9 cellular contexts compared by ENCODE assay signal in genomic region chr12:4116251-4117111, GRCh38.
DNase-seq lines count a peak whose midpoint lies in the region; ATAC-seq, FAIRE-seq and TF ChIP-seq lines count a peak whose summit lies in the region.
"Had no signal": no experiment of that assay in that cellular context is flagged by ENCODE, and none has a peak within 500 bp of the region (broad histone marks: within the 10 kb centered on the region; RNA-seq: fewer than 3 reads in every experiment).

No MANE protein-coding gene starts in this region.

- H3K36me3 ChIP-seq in Peyer's patch: no peaks in the 10 kb centered on the region
- H3K36me3 ChIP-seq in aorta (ENCODE audit: control insufficient read depth in 1 of 2, insufficient read depth in 2 of 2, low read length in 1 of 2): no peaks in the 10 kb centered on the region

- H3K9me3 ChIP-seq in Peyer's patch: no peaks in the 10 kb centered on the region
- H3K9me3 ChIP-seq in aorta (ENCODE audit: control insufficient read depth, low read length): no peaks in the 10 kb centered on the region

- H3K4me3 Mint-ChIP-seq in effector memory CD8-positive, alpha-beta T cell: peak overlapping the region in 1 of 2 donors; percentile 52

- TF ChIP-seq POLR2A in GM12892 (IDR thresholded peaks at IDR 0.05; ENCODE audit: low read depth, low read length) (no peak), Peyer's patch (IDR thresholded peaks at IDR 0.05) (no peak)

- WGBS in aorta, 2 donors: 52 to 57% methylated on average over 12 of the region's 12 CpGs

- peak overlapping the region in 2 of 4 donors; percentile 6 to 74 for H3K27ac ChIP-seq in Peyer's patch
- H3K27ac ChIP-seq in aorta (ENCODE audit: low read depth in 1 of 2, low read length in 2 of 2): no peak overlapping the region

- H3K27me3 Mint-ChIP-seq in effector memory CD8-positive, alpha-beta T cell: peaks cover 8 to 40% of the 10 kb centered on the region in 2 donors

- no peak for TF ChIP-seq CTCF in Peyer's patch (IDR thresholded peaks at IDR 0.05)

- H3K4me1 Mint-ChIP-seq in effector memory CD8-positive, alpha-beta T cell (ENCODE audit: low read depth in 2 of 2): peaks cover 30 to 31% of the 10 kb centered on the region in 2 donors

- FAIRE-seq in GM12892 (lab: Jason Lieb, UNC): peak; percentile 70

- peaks cover 8% of the 10 kb centered on the region for H3K36me3 Mint-ChIP-seq in effector memory CD8-positive, alpha-beta T cell (ENCODE audit: insufficient read depth)

- intact Hi-C loops in sciatic nerve (cut with DNase I) (no loop called here), aorta (cut with DNase I) (no loop called here)

- no peaks in the 10 kb centered on the region for H3K9me3 Mint-ChIP-seq in effector memory CD8-positive, alpha-beta T cell

- H3K4me1 ChIP-seq in Peyer's patch (peaks cover 0 to 35% (median 20%) of the 10 kb centered on the region in 4 donors), aorta (ENCODE audit: control insufficient read depth in 1 of 2, insufficient read depth in 2 of 2, low read length in 2 of 2) (no peaks in the 10 kb centered on the region)

- H3K4me3 ChIP-seq in Peyer's patch: no peak overlapping the region
- no peak overlapping the region for H3K4me3 ChIP-seq in aorta (ENCODE audit: low read length in 2 of 2)

- peak; percentile 31 for ATAC-seq in sciatic nerve
- no peak for ATAC-seq in HG02678 (IDR thresholded peaks at IDR 0.05; ENCODE audit: unreplicated experiment)
- no peak for ATAC-seq in GM18520 (IDR thresholded peaks at IDR 0.05; ENCODE audit: unreplicated experiment)
- ATAC-seq in effector memory CD8-positive, alpha-beta T cell (replicated peaks): no peak
- ATAC-seq in aorta (ENCODE audit: low FRiP score): no peak

- H3K27me3 ChIP-seq in Peyer's patch: no peaks in the 10 kb centered on the region
- peaks cover 0 to 1% of the 10 kb centered on the region in 2 donors for H3K27me3 ChIP-seq in aorta (ENCODE audit: control insufficient read depth in 1 of 2, insufficient read depth in 2 of 2, low read length in 1 of 2)

- no peak for DNase-seq in GM12892 (ENCODE audit: insufficient read length)
- peak in 2 of 3 donors; percentile 63 to 65 for DNase-seq in Peyer's patch
- DNase-seq in fibroblast of peridontal ligament (ENCODE audit: extremely low read depth): peak; percentile 42
- DNase-seq in sciatic nerve (ENCODE audit: low spot score): no peak
- DNase-seq in effector memory CD8-positive, alpha-beta T cell: no peak
- no peak for DNase-seq in aorta
- DNase-seq: activated gamma-delta T cell treated with Interleukin-2 at 50 U/mL for 16 hours had no signal

- H3K27ac Mint-ChIP-seq in effector memory CD8-positive, alpha-beta T cell: no peak overlapping the region

Comparison
In these comparisons a context has a peak if more than half of its experiments do, and no peak if none do; other contexts are left out.
1. DNase-seq: peak in Peyer's patch (2 of 3) and fibroblast of peridontal ligament (single experiment); none in GM12892 (single experiment), sciatic nerve (single experiment), effector memory CD8-positive, alpha-beta T cell (0 of 3) and aorta (0 of 2).